ENCODE assay signal across 9 cellular contexts in the genomic region with DNA sequence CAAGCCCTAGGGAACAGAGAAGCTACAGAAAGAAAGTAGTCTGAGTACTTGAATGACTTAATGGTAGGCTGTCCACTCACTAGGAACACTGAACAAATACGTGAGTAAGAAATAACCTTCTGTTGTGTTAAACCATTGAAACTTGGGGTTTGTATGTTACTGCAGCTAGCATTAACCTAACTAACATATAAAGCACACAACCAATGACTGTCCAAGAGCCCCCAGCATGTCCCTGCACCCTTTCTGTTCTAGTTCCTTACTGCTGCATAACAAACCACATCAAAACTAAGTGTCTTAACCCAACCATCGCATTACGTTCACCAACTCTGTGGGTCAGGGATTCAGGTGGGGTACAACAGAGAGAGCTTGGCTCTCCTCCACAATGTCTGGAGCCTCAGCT.
"Had no signal": no experiment of that assay in that cellular context is flagged by ENCODE, and none has a peak within 500 bp of the region (broad histone marks: within the 10 kb centered on the region; RNA-seq: fewer than 3 reads in every experiment).

No MANE protein-coding gene starts in this region.

- H3K36me3 ChIP-seq: HAP-1 had no signal

- H3K4me2 ChIP-seq: GM23338, KMS-11 had no signal

- H3K27ac ChIP-seq: KMS-11 had no signal

- H3K4me1 ChIP-seq: HAP-1 had no signal

- H3K4me3 ChIP-seq: GM23338, HAP-1 had no signal

- DNase-seq: H7, HFFc6, Karpas-422, KBM-7 had no signal

- ATAC-seq: GM23338, HCT116 had no signal

- H3K9ac ChIP-seq: KMS-11 had no signal

- H2AFZ ChIP-seq: GM23338 had no signal

- FAIRE-seq: HTR-8/SVneo had no signal
